ENCODE assay signal across 2 cellular contexts in the genomic region with DNA sequence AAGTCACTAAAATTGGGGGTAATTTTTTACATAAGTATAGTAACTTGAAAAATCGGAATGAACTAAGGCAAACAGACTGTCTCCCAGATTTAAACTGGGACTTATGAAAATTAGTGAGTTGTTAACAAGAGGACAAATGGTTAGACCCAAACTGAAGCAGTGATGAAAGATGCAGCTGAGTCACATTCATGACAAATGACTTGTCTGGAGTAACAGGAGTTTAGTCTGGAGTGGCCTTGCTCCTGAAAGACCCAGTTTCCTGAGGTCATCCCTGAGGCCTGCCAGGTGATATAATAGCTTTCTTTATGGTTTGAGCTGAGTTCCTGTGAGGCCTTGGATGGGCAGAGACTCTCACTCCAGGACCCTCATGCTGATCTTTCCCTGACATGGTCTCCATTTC.
TF ChIP-seq lines count a peak whose summit lies in the region.

No MANE protein-coding gene starts in this region.

TF ChIP-seq in SK-N-SH, 30 proteins besides CTCF, POLR2A, EP300 and RAD21 (continued from another document):
- TF ChIP-seq, protein P1, sequence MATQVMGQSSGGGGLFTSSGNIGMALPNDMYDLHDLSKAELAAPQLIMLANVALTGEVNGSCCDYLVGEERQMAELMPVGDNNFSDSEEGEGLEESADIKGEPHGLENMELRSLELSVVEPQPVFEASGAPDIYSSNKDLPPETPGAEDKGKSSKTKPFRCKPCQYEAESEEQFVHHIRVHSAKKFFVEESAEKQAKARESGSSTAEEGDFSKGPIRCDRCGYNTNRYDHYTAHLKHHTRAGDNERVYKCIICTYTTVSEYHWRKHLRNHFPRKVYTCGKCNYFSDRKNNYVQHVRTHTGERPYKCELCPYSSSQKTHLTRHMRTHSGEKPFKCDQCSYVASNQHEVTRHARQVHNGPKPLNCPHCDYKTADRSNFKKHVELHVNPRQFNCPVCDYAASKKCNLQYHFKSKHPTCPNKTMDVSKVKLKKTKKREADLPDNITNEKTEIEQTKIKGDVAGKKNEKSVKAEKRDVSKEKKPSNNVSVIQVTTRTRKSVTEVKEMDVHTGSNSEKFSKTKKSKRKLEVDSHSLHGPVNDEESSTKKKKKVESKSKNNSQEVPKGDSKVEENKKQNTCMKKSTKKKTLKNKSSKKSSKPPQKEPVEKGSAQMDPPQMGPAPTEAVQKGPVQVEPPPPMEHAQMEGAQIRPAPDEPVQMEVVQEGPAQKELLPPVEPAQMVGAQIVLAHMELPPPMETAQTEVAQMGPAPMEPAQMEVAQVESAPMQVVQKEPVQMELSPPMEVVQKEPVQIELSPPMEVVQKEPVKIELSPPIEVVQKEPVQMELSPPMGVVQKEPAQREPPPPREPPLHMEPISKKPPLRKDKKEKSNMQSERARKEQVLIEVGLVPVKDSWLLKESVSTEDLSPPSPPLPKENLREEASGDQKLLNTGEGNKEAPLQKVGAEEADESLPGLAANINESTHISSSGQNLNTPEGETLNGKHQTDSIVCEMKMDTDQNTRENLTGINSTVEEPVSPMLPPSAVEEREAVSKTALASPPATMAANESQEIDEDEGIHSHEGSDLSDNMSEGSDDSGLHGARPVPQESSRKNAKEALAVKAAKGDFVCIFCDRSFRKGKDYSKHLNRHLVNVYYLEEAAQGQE (IDR thresholded peaks at IDR 0.05; ENCODE audit: low read depth, low read length): no peak
- TF ChIP-seq SMC3 (IDR thresholded peaks at IDR 0.05; ENCODE audit: low read depth, low read length) (no peak), FOSL2 (IDR thresholded peaks at IDR 0.05; ENCODE audit: borderline replicate concordance, low read depth) (0 out of 2 replicates have a peak, but pooled peaks have one; percentile 8)
TF ChIP-seq in SK-N-SH: peak in this region for 2.

TF ChIP-seq in SK-N-SH treated with all-trans-retinoic acid at 6 μM for 48 hours, 23 proteins besides CTCF, POLR2A, EP300 and RAD21 (continued from another document):
- TF ChIP-seq, protein P2, sequence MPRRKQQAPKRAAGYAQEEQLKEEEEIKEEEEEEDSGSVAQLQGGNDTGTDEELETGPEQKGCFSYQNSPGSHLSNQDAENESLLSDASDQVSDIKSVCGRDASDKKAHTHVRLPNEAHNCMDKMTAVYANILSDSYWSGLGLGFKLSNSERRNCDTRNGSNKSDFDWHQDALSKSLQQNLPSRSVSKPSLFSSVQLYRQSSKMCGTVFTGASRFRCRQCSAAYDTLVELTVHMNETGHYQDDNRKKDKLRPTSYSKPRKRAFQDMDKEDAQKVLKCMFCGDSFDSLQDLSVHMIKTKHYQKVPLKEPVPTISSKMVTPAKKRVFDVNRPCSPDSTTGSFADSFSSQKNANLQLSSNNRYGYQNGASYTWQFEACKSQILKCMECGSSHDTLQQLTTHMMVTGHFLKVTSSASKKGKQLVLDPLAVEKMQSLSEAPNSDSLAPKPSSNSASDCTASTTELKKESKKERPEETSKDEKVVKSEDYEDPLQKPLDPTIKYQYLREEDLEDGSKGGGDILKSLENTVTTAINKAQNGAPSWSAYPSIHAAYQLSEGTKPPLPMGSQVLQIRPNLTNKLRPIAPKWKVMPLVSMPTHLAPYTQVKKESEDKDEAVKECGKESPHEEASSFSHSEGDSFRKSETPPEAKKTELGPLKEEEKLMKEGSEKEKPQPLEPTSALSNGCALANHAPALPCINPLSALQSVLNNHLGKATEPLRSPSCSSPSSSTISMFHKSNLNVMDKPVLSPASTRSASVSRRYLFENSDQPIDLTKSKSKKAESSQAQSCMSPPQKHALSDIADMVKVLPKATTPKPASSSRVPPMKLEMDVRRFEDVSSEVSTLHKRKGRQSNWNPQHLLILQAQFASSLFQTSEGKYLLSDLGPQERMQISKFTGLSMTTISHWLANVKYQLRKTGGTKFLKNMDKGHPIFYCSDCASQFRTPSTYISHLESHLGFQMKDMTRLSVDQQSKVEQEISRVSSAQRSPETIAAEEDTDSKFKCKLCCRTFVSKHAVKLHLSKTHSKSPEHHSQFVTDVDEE (CRISPR knock-in tag; IDR thresholded peaks at IDR 0.05): no peak
- TF ChIP-seq RARB (CRISPR knock-in tag; IDR thresholded peaks at IDR 0.05) (no peak), GLIS3 (CRISPR knock-in tag; IDR thresholded peaks at IDR 0.05) (no peak), TCF4 (CRISPR knock-in tag; IDR thresholded peaks at IDR 0.05; ENCODE audit: borderline replicate concordance) (no peak)
